17 cellular contexts compared by ENCODE assay signal in the genomic region with DNA sequence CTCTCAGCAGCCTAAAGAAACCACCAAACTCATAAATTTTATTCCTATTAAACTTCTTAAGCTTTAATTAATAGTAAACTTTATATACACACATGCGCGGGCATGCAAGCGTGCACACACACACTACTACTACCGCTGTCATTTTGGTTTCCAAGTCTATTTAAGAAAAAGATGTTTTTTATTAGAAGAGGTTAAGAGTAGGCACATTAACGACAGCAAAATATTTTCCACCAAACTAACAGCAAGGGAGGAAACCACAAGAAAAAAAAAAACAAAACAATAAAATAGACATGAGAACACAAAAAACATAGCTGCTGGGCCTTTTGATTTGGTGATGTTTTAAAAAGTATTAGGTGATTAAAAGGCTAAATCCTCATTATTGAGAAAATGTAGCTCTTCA. TPM values are rescaled to one million over a fixed set of nuclear protein-coding genes. Genes with fewer than 3 reads are reported as not detected.
DNase-seq lines count a peak whose midpoint lies in the region; ATAC-seq, FAIRE-seq and TF ChIP-seq lines count a peak whose summit lies in the region.
"Had no signal": no experiment of that assay in that cellular context is flagged by ENCODE, and none has a peak within 500 bp of the region (broad histone marks: within the 10 kb centered on the region; RNA-seq: fewer than 3 reads in every experiment).

No MANE protein-coding gene starts in this region.

- H2BK20ac ChIP-seq in IMR-90 (ENCODE audit: low read depth, low read length): peak overlapping the region; percentile 86

- H3K27me3 ChIP-seq in IMR-90 (ENCODE audit: control insufficient read depth, insufficient read depth, low read length) (no peaks in the 10 kb centered on the region), small intestine (ENCODE audit: control insufficient read depth in 2 of 2, insufficient read depth in 2 of 2, low read length in 2 of 2) (no peaks in the 10 kb centered on the region)
- H3K27me3 ChIP-seq: breast epithelium, gastrocnemius medialis, SJSA1, tibial nerve had no signal

- H4K91ac ChIP-seq in IMR-90 (ENCODE audit: insufficient read depth, low read depth, low read length): peak overlapping the region; percentile 31; the same call in 1 of the 2 replicates

- peak overlapping the region; percentile 66 for H2BK5ac ChIP-seq in IMR-90 (ENCODE audit: low read depth, low read length, poor library complexity, severe bottlenecking)

- H3K27ac ChIP-seq in IMR-90 (ENCODE audit: insufficient read depth, low read length): peak overlapping the region; percentile 80; the same call in 1 of the 2 replicates
- no peak overlapping the region for H3K27ac ChIP-seq in small intestine (ENCODE audit: low read depth in 1 of 2, low read length in 1 of 2)
- H3K27ac ChIP-seq: breast epithelium, gastrocnemius medialis, SJSA1 had no signal

- H4K20me1 ChIP-seq in IMR-90 (ENCODE audit: insufficient read depth, low read length): no peaks in the 10 kb centered on the region

- in situ Hi-C loops in IMR-90 (cut with MboI; ENCODE audit: low sequenced_read_pairs): loop anchor here (10.0 to 25.0 kb wide), 3 partner anchors 335 to 1428 kb away; partner anchors contain the start of genes ARID5B and RHOBTB1

- H2BK120ac ChIP-seq in IMR-90 (ENCODE audit: low read depth, low read length): peak overlapping the region; percentile 23; the same call in 1 of the 2 replicates

- H3K4me1 ChIP-seq in IMR-90 (ENCODE audit: control insufficient read depth, insufficient read depth, low read length): peaks cover 15% of the 10 kb centered on the region
- H3K4me1 ChIP-seq in small intestine (ENCODE audit: control insufficient read depth in 2 of 2, insufficient read depth in 1 of 2, low read depth in 1 of 2, low read length in 1 of 2): no peaks in the 10 kb centered on the region
- H3K4me1 ChIP-seq: breast epithelium had no signal

- no peak for TF ChIP-seq CTCF in IMR-90 (conservative IDR thresholded peaks at IDR 0.05; ENCODE audit: low read depth, low read length)

- POLR2A ChIA-PET in IMR-90 (lab: Charles Lee; ENCODE audit: unreplicated experiment): interaction anchor here (1.5 kb wide), 1 partner anchor 190 kb away, joined by 12 read pairs; no protein-coding TSS in a partner anchor

- H3K36me3 Mint-ChIP-seq in activated T-cell treated with anti-CD3 and anti-CD28 coated beads, Interleukin-2, amount 50 U/mL, for 72 hours (ENCODE audit: insufficient read depth in 2 of 2): peaks cover 5 to 6% of the 10 kb centered on the region in 2 donors

- H3K18ac ChIP-seq in IMR-90 (ENCODE audit: low read depth, low read length): peak overlapping the region; percentile 99

- H3K4ac ChIP-seq in IMR-90 (ENCODE audit: low read depth, low read length): peak overlapping the region; percentile 73

- FAIRE-seq in small intestine (lab: Jason Lieb, UNC): no peak
- FAIRE-seq: GM12892 had no signal

- ATAC-seq in activated T-cell treated with anti-CD3 and anti-CD28 coated beads, Interleukin-2, amount 50 U/mL, for 72 hours (replicated peaks in 1 of 2): no peak
- ATAC-seq in IMR-90 (ENCODE audit: low read depth) (no peak), HG02571 (IDR thresholded peaks at IDR 0.05; ENCODE audit: unreplicated experiment) (no peak)
- ATAC-seq: gastrocnemius medialis had no signal

- H3K14ac ChIP-seq in IMR-90 (replicated peaks; ENCODE audit: low read depth, low read length): no peak overlapping the region

- no peaks in the 10 kb centered on the region for H3K27me3 Mint-ChIP-seq in activated T-cell treated with anti-CD3 and anti-CD28 coated beads, Interleukin-2, amount 50 U/mL, for 72 hours (ENCODE audit: low read depth)

- H3K27ac Mint-ChIP-seq in activated T-cell treated with anti-CD3 and anti-CD28 coated beads, Interleukin-2, amount 50 U/mL, for 72 hours: peak overlapping the region; percentile 99

- no peak overlapping the region for H3K23ac ChIP-seq in IMR-90 (ENCODE audit: low read depth, low read length)

- H3K4me1 Mint-ChIP-seq in activated T-cell treated with anti-CD3 and anti-CD28 coated beads, Interleukin-2, amount 50 U/mL, for 72 hours (ENCODE audit: low read depth): peaks cover 61% of the 10 kb centered on the region

- H3K56ac ChIP-seq in IMR-90 (ENCODE audit: extremely low read depth, insufficient read depth, low read length): no peak overlapping the region

- no peak overlapping the region for H2AK9ac ChIP-seq in IMR-90 (replicated peaks; ENCODE audit: low read depth, low read length, poor library complexity)

- no peak for DNase-seq in activated T-cell treated with anti-CD3 and anti-CD28 coated beads, Interleukin-2, amount 50 U/mL, for 72 hours
- DNase-seq in activated T-cell treated with anti-CD3 and anti-CD28 coated beads, Interleukin-2, amount 50 U/mL, for 48 hours: no peak
- DNase-seq in IMR-90: no peak
- peak; percentile 17 for DNase-seq in central memory CD4-positive, alpha-beta T cell
- DNase-seq in small intestine: peak; percentile 1
- no peak for DNase-seq in OCI-M2 (lab: John Stamatoyannopoulos, UW; ENCODE audit: unreplicated experiment)
- DNase-seq in NCI-H345 (lab: John Stamatoyannopoulos, UW): no peak
- DNase-seq: activated CD4-positive, CD25-positive, alpha-beta regulatory T cell treated with anti-CD3 and anti-CD28 coated beads, Interleukin-2, amount 50 U/mL, for 72 hours; activated gamma-delta T cell; effector CD8-positive, alpha-beta T cell; EL; gastrocnemius medialis had no signal

- CTCF ChIA-PET in IMR-90 (lab: Yijun Ruan, JAX): interaction anchor here (0.6 to 0.9 kb wide), 2 partner anchors 25 to 478 kb away, joined by 3 to 10 read pairs; no protein-coding TSS in a partner anchor

- peak overlapping the region; percentile 93; the same call in 1 of the 2 replicates for H4K5ac ChIP-seq in IMR-90 (ENCODE audit: low read depth, low read length)

- TF ChIP-seq RAD21 in IMR-90 (IDR thresholded peaks at IDR 0.05; ENCODE audit: low read length): no peak

- H3K4me3 Mint-ChIP-seq in activated T-cell treated with anti-CD3 and anti-CD28 coated beads, Interleukin-2, amount 50 U/mL, for 72 hours: peak overlapping the region; percentile 1 to 81

- H3K9me3 ChIP-seq in IMR-90 (ENCODE audit: control insufficient read depth, insufficient read depth, low read length): no peaks in the 10 kb centered on the region
- no peaks in the 10 kb centered on the region for H3K9me3 ChIP-seq in small intestine (ENCODE audit: control insufficient read depth, low read depth)
- H3K9me3 ChIP-seq: breast epithelium, gastrocnemius medialis, SJSA1, tibial nerve had no signal

- no peak for TF ChIP-seq POLR2A in IMR-90 (IDR thresholded peaks at IDR 0.05; ENCODE audit: low read depth, low read length)

- no peak overlapping the region for H3K4me2 ChIP-seq in IMR-90 (ENCODE audit: low read depth, low read length)

- no peak overlapping the region for H2BK15ac ChIP-seq in IMR-90 (ENCODE audit: low read depth, low read length)

- H4K8ac ChIP-seq in IMR-90 (ENCODE audit: low read depth in 2 of 2, low read length in 2 of 2): peak overlapping the region in 1 of 2 experiments; percentile 86; a peak in 2 of 4 replicates

- dilution Hi-C loops in IMR-90 (cut with HindIII; ENCODE audit: low sequenced_read_pairs, unreplicated experiment): no loop called here

- H2AK5ac ChIP-seq in IMR-90 (ENCODE audit: low read depth, low read length): peak overlapping the region; percentile 74; the same call in 1 of the 2 replicates

- H3K4me3 ChIP-seq in IMR-90 (ENCODE audit: insufficient read depth, low read depth, low read length) (no peak overlapping the region), small intestine (ENCODE audit: low read depth in 1 of 2, low read length in 2 of 2) (no peak overlapping the region)
- H3K4me3 ChIP-seq: breast epithelium, gastrocnemius medialis, SJSA1, tibial nerve had no signal

- 0 out of 2 replicates have a peak overlapping the region, but pooled peaks have one; percentile 50 for H3K9ac ChIP-seq in IMR-90 (ENCODE audit: low read depth, low read length)

- intact Hi-C loops in IMR-90 (cut with micrococcal nuclease): loop anchor here (10.0 kb wide), 1 partner anchor 495 kb away; no protein-coding TSS in a partner anchor

- H3K9me1 ChIP-seq in IMR-90 (ENCODE audit: insufficient read depth, low read length): 0 out of 2 replicates have a peak, but pooled peaks cover 3% of the 10 kb centered on the region

- H2AFZ ChIP-seq in IMR-90 (replicated peaks; ENCODE audit: low read length, poor library complexity): no peak overlapping the region

- H3K36me3 ChIP-seq in IMR-90 (ENCODE audit: control insufficient read depth, insufficient read depth, low read length): no peaks in the 10 kb centered on the region
- no peaks in the 10 kb centered on the region for H3K36me3 ChIP-seq in small intestine (ENCODE audit: control insufficient read depth in 2 of 2, insufficient read depth in 2 of 2, low read length in 2 of 2)
- H3K36me3 ChIP-seq: breast epithelium, gastrocnemius medialis, SJSA1, tibial nerve had no signal

- BruUV-seq in IMR-90 (replicated peaks; lab: Mats Ljungman, UMichigan): no TSS peak

- peaks cover 0 to 3% of the 10 kb centered on the region in 2 experiments; a peak in 1 of 4 replicates for H3K79me1 ChIP-seq in IMR-90 (ENCODE audit: low read depth in 1 of 2, low read length in 2 of 2)

- WGBS in IMR-90 (ENCODE audit: extremely low coverage in 2 of 2, insufficient read length in 1 of 2), 2 experiments: no CpG with 5 or more reads among the region's 5 CpGs
- WGBS in small intestine, 3 donors: 68 to 86% (median 72%) methylated on average over 5 of the region's 5 CpGs

- H3K9me3 Mint-ChIP-seq in activated T-cell treated with anti-CD3 and anti-CD28 coated beads, Interleukin-2, amount 50 U/mL, for 72 hours: no peaks in the 10 kb centered on the region

TF ChIP-seq in IMR-90, 13 proteins besides CTCF, POLR2A, EP300 and RAD21:
- TF ChIP-seq MAFK (IDR thresholded peaks at IDR 0.05; ENCODE audit: low read depth, low read length) (no peak), CHD1 (IDR thresholded peaks at IDR 0.05; ENCODE audit: low read depth, low read length) (no peak)

RNA-seq across cellular contexts. Expression of gene RTKN2, which starts 28.6 kb away (rescaled TPM):
- total RNA-seq in activated T-cell treated with anti-CD3 and anti-CD28 coated beads, Interleukin-2, amount 50 U/mL, for 72 hours: 10 to 100 TPM in 1 of 2 donors, 1 to 10 TPM in 1; 9.8 to 18.7 TPM
- total RNA-seq in IMR-90 (2012; rRNA removed): 0.90 and 2.2 TPM in 2 replicates
- polyA plus RNA-seq in IMR-90 (2012; rRNA removed): 0.63 and 0.75 TPM in 2 replicates
- polyA plus RNA-seq in IMR-90 (2012; cell fraction: cytosol; rRNA removed): 0.05 and 0.08 TPM in 2 replicates
- 0.04 and 0.72 TPM in 2 replicates for polyA plus RNA-seq in IMR-90 (2012; cell fraction: nucleus; rRNA removed; ENCODE audit: low replicate concordance)
- 1 to 10 TPM in 1 of 3 donors, under 1 TPM in 2; 0.81 to 2.6 (median 0.89) TPM for polyA plus RNA-seq in small intestine
- total RNA-seq: gastrocnemius medialis had no signal

Comparison
In these comparisons a context has a peak if more than half of its experiments do, and no peak if none do; other contexts are left out.
1. DNase-seq: peak in central memory CD4-positive, alpha-beta T cell (single experiment) and small intestine (single experiment); none in activated T-cell treated with anti-CD3 and anti-CD28 coated beads, Interleukin-2, amount 50 U/mL, for 72 hours (0 of 2), activated T-cell treated with anti-CD3 and anti-CD28 coated beads, Interleukin-2, amount 50 U/mL, for 48 hours (0 of 2), IMR-90 (single experiment), OCI-M2 (single experiment) and NCI-H345 (single experiment).